12 cellular contexts compared by ENCODE assay signal in the genomic region with DNA sequence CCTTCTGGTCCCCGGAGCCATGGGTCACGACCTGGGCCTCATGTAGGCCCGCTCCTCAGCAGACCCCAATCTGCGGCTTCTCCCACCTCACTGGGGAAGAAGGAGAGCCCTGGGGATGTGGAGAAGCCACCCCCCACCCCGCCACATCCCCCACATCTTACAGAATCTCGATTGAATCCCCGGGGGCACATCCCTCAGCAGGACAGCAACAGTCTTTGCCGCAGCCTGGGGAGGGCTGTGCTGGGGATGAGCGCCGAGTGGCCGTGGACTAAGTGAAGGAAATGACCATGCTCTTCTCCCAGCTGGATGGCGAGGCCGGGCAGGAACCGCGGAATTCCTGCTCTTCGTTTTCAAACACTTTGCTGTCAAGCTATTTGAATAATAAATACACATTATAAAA.
DNase-seq lines count a peak whose midpoint lies in the region; ATAC-seq and TF ChIP-seq lines count a peak whose summit lies in the region.
"Had no signal": no experiment of that assay in that cellular context is flagged by ENCODE, and none has a peak within 500 bp of the region (broad histone marks: within the 10 kb centered on the region; RNA-seq: fewer than 3 reads in every experiment).

No MANE protein-coding gene starts in this region.

- H3K79me2 ChIP-seq in neural progenitor cell (ENCODE audit: low read depth) = no peaks in the 10 kb centered on the region

- peak; percentile 8 for DNase-seq in activated CD4-positive, alpha-beta memory T cell treated with anti-CD3 and anti-CD28 coated beads, Interleukin-2, amount 10 ng/mL, durations not matched to agents 7 days and 5 days
- DNase-seq in activated CD4-positive, alpha-beta memory T cell treated with anti-CD3 and anti-CD28 coated beads for 36 hours = no peak
- DNase-seq in WTC11 (ENCODE audit: low spot score) = peak; percentile 16
- no peak for DNase-seq in glutamatergic neuron
- DNase-seq in stomach = peak; percentile 21
- no peak for DNase-seq in UCSD-AML1 (lab: John Stamatoyannopoulos, UW; ENCODE audit: unreplicated experiment)
- no peak for DNase-seq in GOT3 (lab: John Stamatoyannopoulos, UW)
- no peak for DNase-seq in neural progenitor cell (ENCODE audit: low spot score)
- DNase-seq: activated CD4-positive, alpha-beta T cell treated with anti-CD3 and anti-CD28 coated beads for 1 hour had no signal

- H3K9ac ChIP-seq in neural progenitor cell = no peak overlapping the region

- no peak overlapping the region for H3K27ac Mint-ChIP-seq in activated CD4-positive, alpha-beta memory T cell treated with anti-CD3 and anti-CD28 coated beads, Interleukin-2, amount 10 ng/mL, durations not matched to agents 7 days and 5 days
- no peak overlapping the region for H3K27ac Mint-ChIP-seq in activated CD4-positive, alpha-beta memory T cell treated with anti-CD3 and anti-CD28 coated beads for 36 hours
- H3K27ac Mint-ChIP-seq in WTC11 (peak overlapping the region; percentile 79; the same call in 1 of the 2 replicates), glutamatergic neuron (ENCODE audit: unreplicated experiment) (peak overlapping the region; percentile 59), neural progenitor cell (no peak overlapping the region)
- H3K27ac Mint-ChIP-seq: activated T-helper 2 cell treated with anti-CD3 and anti-CD28 coated beads, Interferon-gamma antibody, Interleukin-2, Interleukin-4, amounts not matched to agents 10 μg/mL and 5 μg/mL and 100 μg/mL, durations not matched to agents 14 hours and 24 hours and 36 hours had no signal

- POLR2A ChIA-PET in activated CD4-positive, alpha-beta memory T cell treated with anti-CD3 and anti-CD28 coated beads, Interleukin-2, amount 10 ng/mL, durations not matched to agents 7 days and 5 days (lab: Charles Lee) = no interaction called here
- POLR2A ChIA-PET in activated CD4-positive, alpha-beta memory T cell treated with anti-CD3 and anti-CD28 coated beads for 36 hours (lab: Charles Lee) = no interaction called here
- POLR2A ChIA-PET in WTC11 (lab: Charles Lee) = no interaction called here

- no peaks in the 10 kb centered on the region for H3F3A ChIP-seq in neural progenitor cell (ENCODE audit: low read depth)

- H3K36me3 ChIP-seq in stomach (no peaks in the 10 kb centered on the region), neural progenitor cell (no peaks in the 10 kb centered on the region)
- H3K36me3 ChIP-seq: tibial artery had no signal

- WGBS in stomach, 5 donors = 51 to 70% (median 68%) methylated on average over 15 to 16 of the region's 16 CpGs

- H3K4me1 ChIP-seq in stomach = peaks cover 4 to 12% (median 8%) of the 10 kb centered on the region in 4 donors
- peaks cover 14% of the 10 kb centered on the region for H3K4me1 ChIP-seq in neural progenitor cell

- no peaks in the 10 kb centered on the region for H4K20me1 ChIP-seq in neural progenitor cell (ENCODE audit: low read depth)

- TF ChIP-seq POLR2A in stomach (IDR thresholded peaks at IDR 0.05) = no peak

- no peaks in the 10 kb centered on the region for H3K36me3 Mint-ChIP-seq in activated CD4-positive, alpha-beta memory T cell treated with anti-CD3 and anti-CD28 coated beads, Interleukin-2, amount 10 ng/mL, durations not matched to agents 7 days and 5 days (ENCODE audit: low read depth)
- no peaks in the 10 kb centered on the region for H3K36me3 Mint-ChIP-seq in activated CD4-positive, alpha-beta memory T cell treated with anti-CD3 and anti-CD28 coated beads for 36 hours
- H3K36me3 Mint-ChIP-seq in WTC11 (peaks cover 11% of the 10 kb centered on the region), glutamatergic neuron (ENCODE audit: unreplicated experiment) (no peaks in the 10 kb centered on the region), neural progenitor cell (no peaks in the 10 kb centered on the region)

- no peak for ATAC-seq in WTC11

- H3K27me3 Mint-ChIP-seq in activated CD4-positive, alpha-beta memory T cell treated with anti-CD3 and anti-CD28 coated beads, Interleukin-2, amount 10 ng/mL, durations not matched to agents 7 days and 5 days = peaks cover 8% of the 10 kb centered on the region
- peaks cover 21% of the 10 kb centered on the region for H3K27me3 Mint-ChIP-seq in activated CD4-positive, alpha-beta memory T cell treated with anti-CD3 and anti-CD28 coated beads for 36 hours
- peaks cover 6% of the 10 kb centered on the region; the same call in 1 of the 2 replicates for H3K27me3 Mint-ChIP-seq in WTC11 (ENCODE audit: low read depth)
- H3K27me3 Mint-ChIP-seq in glutamatergic neuron (ENCODE audit: unreplicated experiment) = peaks cover 14% of the 10 kb centered on the region
- peaks cover 10% of the 10 kb centered on the region for H3K27me3 Mint-ChIP-seq in neural progenitor cell (ENCODE audit: insufficient read depth, low read depth)

- no peak overlapping the region for H3K27ac ChIP-seq in stomach
- H3K27ac ChIP-seq in neural progenitor cell = no peak overlapping the region
- H3K27ac ChIP-seq: SK-N-MC, tibial artery had no signal

- no peak for TF ChIP-seq CTCF in WTC11 (IDR thresholded peaks at IDR 0.05)
- TF ChIP-seq CTCF in glutamatergic neuron (IDR thresholded peaks at IDR 0.05; ENCODE audit: partially characterized antibody, unreplicated experiment) = no peak
- TF ChIP-seq CTCF in stomach (IDR thresholded peaks at IDR 0.05) = no peak
- TF ChIP-seq CTCF in neural progenitor cell (IDR thresholded peaks at IDR 0.05) = no peak

- intact Hi-C loops in activated CD4-positive, alpha-beta memory T cell treated with anti-CD3 and anti-CD28 coated beads for 36 hours (cut with micrococcal nuclease) = no loop called here
- intact Hi-C loops in stomach (cut with DNase I; ENCODE audit: low total_unique reads) = no loop called here

- H3K4me1 Mint-ChIP-seq in activated CD4-positive, alpha-beta memory T cell treated with anti-CD3 and anti-CD28 coated beads, Interleukin-2, amount 10 ng/mL, durations not matched to agents 7 days and 5 days = no peaks in the 10 kb centered on the region
- H3K4me1 Mint-ChIP-seq in activated CD4-positive, alpha-beta memory T cell treated with anti-CD3 and anti-CD28 coated beads for 36 hours (ENCODE audit: low read depth) = no peaks in the 10 kb centered on the region
- peaks cover 29% of the 10 kb centered on the region for H3K4me1 Mint-ChIP-seq in WTC11
- H3K4me1 Mint-ChIP-seq in glutamatergic neuron (ENCODE audit: low read depth, unreplicated experiment) = peaks cover 23% of the 10 kb centered on the region
- H3K4me1 Mint-ChIP-seq in neural progenitor cell = peaks cover 44% of the 10 kb centered on the region

- peaks cover 10 to 69% (median 22%) of the 10 kb centered on the region in 3 donors for H3K27me3 ChIP-seq in stomach
- H3K27me3 ChIP-seq in neural progenitor cell = peaks cover 51% of the 10 kb centered on the region

- no peak for TF ChIP-seq EP300 in stomach (IDR thresholded peaks at IDR 0.05)

- CTCF ChIA-PET in activated CD4-positive, alpha-beta memory T cell treated with anti-CD3 and anti-CD28 coated beads, Interleukin-2, amount 10 ng/mL, durations not matched to agents 7 days and 5 days (lab: Charles Lee) = no interaction called here
- CTCF ChIA-PET in activated CD4-positive, alpha-beta memory T cell treated with anti-CD3 and anti-CD28 coated beads for 36 hours (lab: Charles Lee) = no interaction called here
- CTCF ChIA-PET in WTC11 (lab: Charles Lee) = no interaction called here

- no peak overlapping the region for H3K4me3 Mint-ChIP-seq in activated CD4-positive, alpha-beta memory T cell treated with anti-CD3 and anti-CD28 coated beads, Interleukin-2, amount 10 ng/mL, durations not matched to agents 7 days and 5 days
- no peak overlapping the region for H3K4me3 Mint-ChIP-seq in activated CD4-positive, alpha-beta memory T cell treated with anti-CD3 and anti-CD28 coated beads for 36 hours
- H3K4me3 Mint-ChIP-seq in WTC11 (no peak overlapping the region), glutamatergic neuron (ENCODE audit: unreplicated experiment) (peak overlapping the region; percentile 65), neural progenitor cell (no peak overlapping the region)

- H3K9me3 ChIP-seq in stomach (no peaks in the 10 kb centered on the region), neural progenitor cell (ENCODE audit: low read depth) (no peaks in the 10 kb centered on the region)
- H3K9me3 ChIP-seq: tibial artery had no signal

- H3K4me3 ChIP-seq in stomach (no peak overlapping the region), neural progenitor cell (no peak overlapping the region)
- H3K4me3 ChIP-seq: SK-N-MC, tibial artery had no signal

- no peaks in the 10 kb centered on the region for H3K9me3 Mint-ChIP-seq in activated CD4-positive, alpha-beta memory T cell treated with anti-CD3 and anti-CD28 coated beads, Interleukin-2, amount 10 ng/mL, durations not matched to agents 7 days and 5 days
- no peaks in the 10 kb centered on the region for H3K9me3 Mint-ChIP-seq in activated CD4-positive, alpha-beta memory T cell treated with anti-CD3 and anti-CD28 coated beads for 36 hours
- H3K9me3 Mint-ChIP-seq in WTC11 (peaks cover 6% of the 10 kb centered on the region; the same call in 1 of the 2 replicates), glutamatergic neuron (ENCODE audit: unreplicated experiment) (peaks cover 11% of the 10 kb centered on the region), neural progenitor cell (no peaks in the 10 kb centered on the region)
- H3K9me3 Mint-ChIP-seq: activated T-helper 2 cell treated with anti-CD3 and anti-CD28 coated beads, Interferon-gamma antibody, Interleukin-2, Interleukin-4, amounts not matched to agents 10 μg/mL and 5 μg/mL and 100 μg/mL, durations not matched to agents 14 hours and 24 hours and 36 hours had no signal

- H2AFZ ChIP-seq in neural progenitor cell (replicated peaks) = no peak overlapping the region

- no peak overlapping the region for H3K4me2 ChIP-seq in neural progenitor cell

TF ChIP-seq in WTC11, 78 proteins besides CTCF, POLR2A, EP300 and RAD21 (continues in another document):
- no peak for TF ChIP-seq ZSCAN18 (CRISPR knock-in tag; IDR thresholded peaks at IDR 0.05)
- TF ChIP-seq, protein P1, sequence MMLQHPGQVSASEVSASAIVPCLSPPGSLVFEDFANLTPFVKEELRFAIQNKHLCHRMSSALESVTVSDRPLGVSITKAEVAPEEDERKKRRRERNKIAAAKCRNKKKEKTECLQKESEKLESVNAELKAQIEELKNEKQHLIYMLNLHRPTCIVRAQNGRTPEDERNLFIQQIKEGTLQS (CRISPR knock-in tag; conservative IDR thresholded peaks at IDR 0.05) = no peak
- no peak for TF ChIP-seq GRHL2 (CRISPR knock-in tag; IDR thresholded peaks at IDR 0.05; ENCODE audit: insufficient replicate concordance, severe bottlenecking)
- no peak for TF ChIP-seq FOXJ3 (CRISPR knock-in tag; IDR thresholded peaks at IDR 0.05; ENCODE audit: borderline replicate concordance)

Comparison
In these comparisons a context has a peak if more than half of its experiments do, and no peak if none do; other contexts are left out.
1. DNase-seq: peak in activated CD4-positive, alpha-beta memory T cell treated with anti-CD3 and anti-CD28 coated beads, Interleukin-2, amount 10 ng/mL, durations not matched to agents 7 days and 5 days (single experiment), WTC11 (single experiment) and stomach (single experiment); none in activated CD4-positive, alpha-beta memory T cell treated with anti-CD3 and anti-CD28 coated beads for 36 hours (single experiment), glutamatergic neuron (single experiment), UCSD-AML1 (single experiment), GOT3 (single experiment) and neural progenitor cell (single experiment).
2. H3K27ac Mint-ChIP-seq: peak in WTC11 (single experiment) and glutamatergic neuron (single experiment); none in activated CD4-positive, alpha-beta memory T cell treated with anti-CD3 and anti-CD28 coated beads, Interleukin-2, amount 10 ng/mL, durations not matched to agents 7 days and 5 days (single experiment), activated CD4-positive, alpha-beta memory T cell treated with anti-CD3 and anti-CD28 coated beads for 36 hours (single experiment) and neural progenitor cell (single experiment).